Comparison of ENCODE assay signal across 24 cellular contexts in the genomic region with DNA sequence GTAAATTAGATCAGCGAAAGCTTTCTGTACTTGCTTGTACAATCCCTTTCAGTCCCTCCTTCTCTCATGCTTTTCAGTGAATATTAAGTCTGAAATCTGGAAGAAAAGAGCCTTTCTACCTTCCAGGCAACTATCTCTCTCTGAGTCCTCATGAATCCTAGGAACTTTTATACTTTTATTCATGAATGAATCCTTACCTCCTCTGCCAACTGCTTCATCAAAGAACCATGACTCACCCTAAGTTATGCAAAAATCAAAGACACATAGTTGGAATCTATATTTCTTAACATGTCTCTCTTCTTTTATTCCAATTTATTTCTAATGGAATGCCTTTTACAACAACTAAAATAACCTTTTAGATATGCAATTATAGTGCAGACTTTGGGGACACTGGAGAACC.
"Had no signal": no experiment of that assay in that cellular context is flagged by ENCODE, and none has a peak within 500 bp of the region (broad histone marks: within the 10 kb centered on the region; RNA-seq: fewer than 3 reads in every experiment).

No MANE protein-coding gene starts in this region.

- H3K36me3 ChIP-seq: breast epithelium, esophagus squamous epithelium, ovary, prostate gland, right atrium auricular region, upper lobe of right lung had no signal

- H2AFZ ChIP-seq: hepatocyte had no signal

- H3K4me3 ChIP-seq: breast epithelium, coronary artery, esophagus squamous epithelium, hepatocyte, ovary, prostate gland, right atrium auricular region, upper lobe of right lung had no signal

- H3K79me2 ChIP-seq: hepatocyte had no signal

- H3K27ac ChIP-seq: coronary artery, hepatocyte, ovary, prostate gland, right atrium auricular region, upper lobe of right lung, VCaP had no signal

- H3K9me3 ChIP-seq: breast epithelium, esophagus squamous epithelium, ovary, prostate gland, right atrium auricular region, upper lobe of right lung had no signal

- H3K4me3 Mint-ChIP-seq: activated CD4-positive, alpha-beta T cell treated with anti-CD3 and anti-CD28 coated beads, Interleukin-2, amount 10 ng/mL, durations not matched to agents 7 days and 5 days; activated CD8-positive, alpha-beta T cell treated with anti-CD3 and anti-CD28 coated beads, Interleukin-2, amount 10 ng/mL, durations not matched to agents 7 days and 5 days; activated naive CD8-positive, alpha-beta T cell treated with anti-CD3 and anti-CD28 coated beads, Interleukin-2, amount 50 U/mL, for 24 hours; activated T-helper 1 cell treated with anti-CD3 and anti-CD28 coated beads, Interleukin-12 subunit alpha, Interleukin-12 subunit beta, Interleukin-2, Interleukin-4 antibody, amounts not matched to agents 30 ng/mL and 10 ng/mL and 1 ng/mL, durations not matched to agents 14 hours and 24 hours and 36 hours; natural killer cell had no signal

- H3K27me3 ChIP-seq: breast epithelium, hepatocyte, ovary, right atrium auricular region, upper lobe of right lung had no signal

- H3K4me1 Mint-ChIP-seq: activated CD4-positive, alpha-beta T cell treated with anti-CD3 and anti-CD28 coated beads, Interleukin-2, amount 10 ng/mL, durations not matched to agents 7 days and 5 days; activated naive CD8-positive, alpha-beta T cell treated with anti-CD3 and anti-CD28 coated beads, Interleukin-2, amount 50 U/mL, for 24 hours; natural killer cell had no signal

- H3K4me1 ChIP-seq: breast epithelium, prostate gland, right atrium auricular region, upper lobe of right lung had no signal

- H3K36me3 Mint-ChIP-seq: natural killer cell had no signal

- ATAC-seq: activated CD8-positive, alpha-beta T cell treated with anti-CD3 and anti-CD28 coated beads, Interleukin-2, amount 10 ng/mL, durations not matched to agents 7 days and 5 days; activated naive CD8-positive, alpha-beta T cell treated with anti-CD3 and anti-CD28 coated beads, Interleukin-2, amount 50 U/mL, for 24 hours; left ventricle myocardium superior; natural killer cell; stimulated activated naive CD8-positive, alpha-beta T cell treated with anti-CD3 and anti-CD28 coated beads, Interleukin-15, Interleukin-2, amounts not matched to agents 100 U/mL and 50 U/mL, for 24 hours; upper lobe of right lung had no signal

- H3K9me3 Mint-ChIP-seq: activated T-helper 1 cell treated with anti-CD3 and anti-CD28 coated beads, Interleukin-12 subunit alpha, Interleukin-12 subunit beta, Interleukin-2, Interleukin-4 antibody, amounts not matched to agents 30 ng/mL and 10 ng/mL and 1 ng/mL, durations not matched to agents 14 hours and 24 hours and 36 hours had no signal

- H3K27ac Mint-ChIP-seq: activated CD4-positive, alpha-beta T cell treated with anti-CD3 and anti-CD28 coated beads, Interleukin-2, amount 10 ng/mL, durations not matched to agents 7 days and 5 days; activated CD8-positive, alpha-beta T cell treated with anti-CD3 and anti-CD28 coated beads, Interleukin-2, amount 10 ng/mL, durations not matched to agents 7 days and 5 days; activated naive CD8-positive, alpha-beta T cell treated with anti-CD3 and anti-CD28 coated beads, Interleukin-2, amount 50 U/mL, for 24 hours; activated T-helper 1 cell treated with anti-CD3 and anti-CD28 coated beads, Interleukin-12 subunit alpha, Interleukin-12 subunit beta, Interleukin-2, Interleukin-4 antibody, amounts not matched to agents 30 ng/mL and 10 ng/mL and 1 ng/mL, durations not matched to agents 14 hours and 24 hours and 36 hours; natural killer cell had no signal

- DNase-seq: activated CD4-positive, alpha-beta T cell treated with anti-CD3 and anti-CD28 coated beads, Interleukin-2, amount 10 ng/mL, durations not matched to agents 7 days and 5 days; activated CD4-positive, CD25-positive, alpha-beta regulatory T cell treated with anti-CD3 and anti-CD28 coated beads, Interleukin-2, amount 50 U/mL, for 72 hours; activated CD8-positive, alpha-beta T cell treated with anti-CD3 and anti-CD28 coated beads, Interleukin-2, amount 10 ng/mL, durations not matched to agents 7 days and 5 days; activated gamma-delta T cell; activated naive CD4-positive, alpha-beta T cell treated with anti-CD3 and anti-CD28 coated beads, Interleukin-2, amount 50 U/mL, for 16 hours; activated naive CD8-positive, alpha-beta T cell treated with anti-CD3 and anti-CD28 coated beads, Interleukin-2, amount 50 U/mL, for 24 hours; anterior cingulate cortex; esophagus squamous epithelium; foreskin melanocyte; left ventricle myocardium superior; midbrain; natural killer cell; ovary; stimulated activated CD4-positive, alpha-beta T cell treated with anti-CD3 and anti-CD28 coated beads, Interleukin-12 subunit alpha, Interleukin-12 subunit beta, amount 100 ng/mL, for 4 hours; stimulated activated CD4-positive, alpha-beta T cell treated with anti-CD3 and anti-CD28 coated beads, Interleukin-4, amount 100 ng/mL, for 4 hours; stimulated activated naive CD8-positive, alpha-beta T cell treated with anti-CD3 and anti-CD28 coated beads, Interleukin-15, Interleukin-2, amounts not matched to agents 100 U/mL and 50 U/mL, for 24 hours; upper lobe of right lung had no signal

- H3K4me2 ChIP-seq: hepatocyte had no signal
